Comparison of ENCODE assay signal across 20 cellular contexts in genomic region chr20:20820780-20821495, GRCh38.
DNase-seq lines count a peak whose midpoint lies in the region; ATAC-seq, FAIRE-seq and TF ChIP-seq lines count a peak whose summit lies in the region.
"Had no signal": no experiment of that assay in that cellular context is flagged by ENCODE, and none has a peak within 500 bp of the region (broad histone marks: within the 10 kb centered on the region; RNA-seq: fewer than 3 reads in every experiment).

No MANE protein-coding gene starts in this region.

- H3K9me3 Mint-ChIP-seq in H9, result no peaks in the 10 kb centered on the region; a peak in 2 of 5 replicates
- H3K9me3 Mint-ChIP-seq: activated naive CD4-positive, alpha-beta T cell treated with anti-CD3 and anti-CD28 coated beads, Interleukin-2, amount 50 U/mL, for 72 hours; activated T-helper 1 cell treated with anti-CD3 and anti-CD28 coated beads, Interleukin-12 subunit alpha, Interleukin-12 subunit beta, Interleukin-2, Interleukin-4 antibody, amounts not matched to agents 30 ng/mL and 10 ng/mL and 1 ng/mL, durations not matched to agents 14 hours and 24 hours and 36 hours; CD8-positive, alpha-beta T cell; T-helper 2 cell treated with Interferon-gamma antibody and Interleukin-4, amounts not matched to agents 5 μg/mL and 100 μg/mL, for 36 hours had no signal

- H3K27me3 Mint-ChIP-seq in H9 (ENCODE audit: low read depth), result peaks cover 9% of the 10 kb centered on the region

- H3K4ac ChIP-seq in H9 (ENCODE audit: low read depth, low read length), result no peak overlapping the region

- CTCF ChIA-PET in K562 (lab: Yijun Ruan, JAX; ENCODE audit: low intra/inter-chr PET ratio), result no interaction called here

- H2BK20ac ChIP-seq in H9 (ENCODE audit: low read depth, low read length, poor library complexity, severe bottlenecking), result no peak overlapping the region

- intact Hi-C loops in K562 (cut with micrococcal nuclease), result no loop called here

- H2BK15ac ChIP-seq in H9 (ENCODE audit: low read depth, low read length), result no peak overlapping the region

- H4K20me1 ChIP-seq in K562 (replicated peaks; ENCODE audit: control insufficient read depth, insufficient read depth, low read length) (no peaks in the 10 kb centered on the region), H9 (ENCODE audit: control insufficient read depth, insufficient read depth, insufficient read length) (no peaks in the 10 kb centered on the region)

- H2BK120ac ChIP-seq in H9 (ENCODE audit: low read depth, low read length, poor library complexity, severe bottlenecking), result no peak overlapping the region

- H3K36me3 Mint-ChIP-seq in H9 (ENCODE audit: insufficient read depth in 1 of 3, low read depth in 3 of 3), result no peaks in the 10 kb centered on the region
- H3K36me3 Mint-ChIP-seq: activated naive CD4-positive, alpha-beta T cell treated with anti-CD3 and anti-CD28 coated beads, Interleukin-2, amount 50 U/mL, for 72 hours; CD8-positive, alpha-beta T cell had no signal

- H3K27ac Mint-ChIP-seq in H9, result peak overlapping the region in 1 of 3 experiments; percentile 72; a peak in 2 of 7 replicates
- H3K27ac Mint-ChIP-seq: activated naive CD4-positive, alpha-beta T cell treated with anti-CD3 and anti-CD28 coated beads, Interleukin-2, amount 50 U/mL, for 72 hours; activated T-helper 1 cell treated with anti-CD3 and anti-CD28 coated beads, Interleukin-12 subunit alpha, Interleukin-12 subunit beta, Interleukin-2, Interleukin-4 antibody, amounts not matched to agents 30 ng/mL and 10 ng/mL and 1 ng/mL, durations not matched to agents 14 hours and 24 hours and 36 hours; CD8-positive, alpha-beta T cell; T-helper 2 cell treated with Interferon-gamma antibody and Interleukin-4, amounts not matched to agents 5 μg/mL and 100 μg/mL, for 36 hours had no signal

- peaks cover 57 to 60% of the 10 kb centered on the region in 2 experiments for H3K4me1 Mint-ChIP-seq in H9

- no peak overlapping the region for H3K4me3 ChIP-seq in K562
- H3K4me3 ChIP-seq: A549, right atrium auricular region, SJSA1, suprapubic skin, vagina had no signal

- TF ChIP-seq CTCF in K562 (IDR thresholded peaks at IDR 0.05 in 2 of 3, conservative IDR thresholded peaks at IDR 0.05 in 1 of 3; ENCODE audit: insufficient read depth in 2 of 3, low read depth in 1 of 3, low read length in 3 of 3) (no peak), H9 (conservative IDR thresholded peaks at IDR 0.05) (no peak)

- DNase-seq in SIG-M5 treated with dmso at 0.1 percent for 504 hours (lab: John Stamatoyannopoulos, UW; ENCODE audit: unreplicated experiment) (peak; percentile 11), SIG-M5 (lab: John Stamatoyannopoulos, UW) (no peak), NCI-H146 (lab: John Stamatoyannopoulos, UW) (peak; percentile 73), K562 (ENCODE audit: extremely low read depth in 1 of 4, low spot score in 3 of 4) (no peak), substantia nigra (lab: John Stamatoyannopoulos, UW) (peak in 8 of 49 donors; percentile 4 to 40 (median 17)), H9 (no peak), NCI-H2196 treated with DMSO at 0.1 percent for 48 hours (lab: John Stamatoyannopoulos, UW; ENCODE audit: unreplicated experiment) (no peak)
- DNase-seq: activated CD4-positive, CD25-positive, alpha-beta regulatory T cell treated with anti-CD3 and anti-CD28 coated beads, Interleukin-2, amount 50 U/mL, for 72 hours; CD8-positive, alpha-beta T cell; NCI-H2029 treated with DMSO at 0.1 percent for 48 hours; stimulated activated CD4-positive, alpha-beta T cell treated with anti-CD3 and anti-CD28 coated beads, Interleukin-15, amount 100 ng/mL, for 24 hours had no signal

- H3K9ac ChIP-seq in K562 (ENCODE audit: insufficient read depth in 1 of 2, low read depth in 2 of 2, low read length in 2 of 2), result no peak overlapping the region
- no peak overlapping the region for H3K9ac ChIP-seq in H9 (ENCODE audit: extremely low read depth, insufficient read length, low read length)

- H3K4me3 Mint-ChIP-seq in H9, result no peak overlapping the region
- H3K4me3 Mint-ChIP-seq: activated T-helper 1 cell treated with anti-CD3 and anti-CD28 coated beads, Interleukin-12 subunit alpha, Interleukin-12 subunit beta, Interleukin-2, Interleukin-4 antibody, amounts not matched to agents 30 ng/mL and 10 ng/mL and 1 ng/mL, durations not matched to agents 14 hours and 24 hours and 36 hours; CD8-positive, alpha-beta T cell; T-helper 2 cell treated with Interferon-gamma antibody and Interleukin-4, amounts not matched to agents 5 μg/mL and 100 μg/mL, for 36 hours had no signal

- H3K14ac ChIP-seq in H9 (ENCODE audit: insufficient read depth, low read length), result no peak overlapping the region

- no peak overlapping the region for H3K56ac ChIP-seq in H9 (ENCODE audit: insufficient read length, low read depth, low read length)

- no peak overlapping the region for H4K8ac ChIP-seq in H9 (replicated peaks; ENCODE audit: insufficient read length, low read depth, low read length)

- no peak overlapping the region for H3K18ac ChIP-seq in H9 (ENCODE audit: insufficient read length, low read depth, low read length)

- no peak for FAIRE-seq in K562 (lab: Jason Lieb, UNC)
- FAIRE-seq: A549 had no signal

- H3T11ph ChIP-seq in H9 (ENCODE audit: low read length), result no peak overlapping the region

- H3K27ac ChIP-seq in K562 (ENCODE audit: extremely low read depth, low read depth, low read length) (no peak overlapping the region), substantia nigra (ENCODE audit: low read depth, low read length, poor library complexity, severe bottlenecking) (peak overlapping the region; percentile 42), H9 (ENCODE audit: insufficient read length, low read depth, low read length) (no peak overlapping the region)
- H3K27ac ChIP-seq: A549, right atrium auricular region, SJSA1, suprapubic skin, vagina had no signal

- no peak overlapping the region for H2BK5ac ChIP-seq in H9 (ENCODE audit: insufficient read length, low read length)

- TF ChIP-seq POLR2A in K562 (conservative IDR thresholded peaks at IDR 0.05), result no peak

- H3K9me3 ChIP-seq in K562 (replicated peaks; ENCODE audit: control insufficient read depth, insufficient read depth, low read depth, low read length) (no peaks in the 10 kb centered on the region), H9 (ENCODE audit: control insufficient read depth, low read depth, low read length) (no peaks in the 10 kb centered on the region)
- H3K9me3 ChIP-seq: A549, right atrium auricular region, SJSA1, suprapubic skin, vagina had no signal

- H2BK12ac ChIP-seq in H9 (ENCODE audit: insufficient read length, low read depth, low read length), result no peak overlapping the region

- H3K4me2 ChIP-seq in K562 (ENCODE audit: insufficient read depth, low read length), result no peak overlapping the region
- H3K4me2 ChIP-seq in H9 (ENCODE audit: insufficient read depth, insufficient read length, low read length), result no peak overlapping the region
- H3K4me2 ChIP-seq: A549 had no signal

- H3K36me3 ChIP-seq in K562 (ENCODE audit: control insufficient read depth, insufficient read depth, low read length), result no peaks in the 10 kb centered on the region
- H3K36me3 ChIP-seq: right atrium auricular region, SJSA1, suprapubic skin, vagina had no signal

- no peak for ATAC-seq in K562
- ATAC-seq in HG02970 (IDR thresholded peaks at IDR 0.05; ENCODE audit: low FRiP score, unreplicated experiment), result no peak
- ATAC-seq: activated naive CD4-positive, alpha-beta T cell treated with anti-CD3 and anti-CD28 coated beads, Interleukin-2, amount 50 U/mL, for 72 hours; CD8-positive, alpha-beta T cell had no signal

- no peaks in the 10 kb centered on the region; a peak in 1 of 5 replicates for H3K4me1 ChIP-seq in K562 (replicated peaks in 1 of 2; ENCODE audit: control insufficient read depth in 2 of 2, insufficient read depth in 2 of 2, low read length in 2 of 2)
- H3K4me1 ChIP-seq in H9 (ENCODE audit: insufficient read depth, low read length), result peaks cover 13% of the 10 kb centered on the region; the same call in 1 of the 2 replicates
- H3K4me1 ChIP-seq: A549, SJSA1, vagina had no signal

- no peak overlapping the region for H4K5ac ChIP-seq in H9 (ENCODE audit: insufficient read length, low read depth, low read length)

- no peak overlapping the region for H3K23ac ChIP-seq in H9 (ENCODE audit: insufficient read length, low read depth, low read length)

- no peaks in the 10 kb centered on the region for H3K9me1 ChIP-seq in K562 (ENCODE audit: control insufficient read depth, insufficient read depth, low read length)

- no peaks in the 10 kb centered on the region for H3K79me1 ChIP-seq in H9 (ENCODE audit: insufficient read depth, low read depth, low read length, poor library complexity, severe bottlenecking)

- no peak for TF ChIP-seq RAD21 in K562 (CRISPR knock-in tag; conservative IDR thresholded peaks at IDR 0.05 in 1 of 2, IDR thresholded peaks at IDR 0.05 in 1 of 2)

- H3K27me3 ChIP-seq in K562 (ENCODE audit: control insufficient read depth in 2 of 2, insufficient read depth in 2 of 2, low read length in 2 of 2) (peaks cover 0 to 6% of the 10 kb centered on the region in 2 experiments; a peak in 2 of 5 replicates), H9 (ENCODE audit: insufficient read depth, low read length) (no peaks in the 10 kb centered on the region)
- H3K27me3 ChIP-seq: right atrium auricular region, SJSA1, vagina had no signal

- H2AFZ ChIP-seq in K562 (ENCODE audit: low read depth, low read length), result no peak overlapping the region
- no peak overlapping the region for H2AFZ ChIP-seq in H9 (ENCODE audit: low read length)

- H4K91ac ChIP-seq in H9 (ENCODE audit: insufficient read length, low read depth, low read length), result no peak overlapping the region

- no peaks in the 10 kb centered on the region for H3K23me2 ChIP-seq in H9 (ENCODE audit: insufficient read length, low read depth, low read length, poor library complexity, severe bottlenecking)

- TF ChIP-seq EP300 in K562 (IDR thresholded peaks at IDR 0.05; ENCODE audit: low read length), result no peak

- H2AK5ac ChIP-seq in H9 (ENCODE audit: insufficient read length, low read length), result no peak overlapping the region

- POLR2A ChIA-PET in K562 (lab: Yijun Ruan, JAX), result interaction anchor here (0.6 kb wide), 1 partner anchor 867 kb away, joined by 3 read pairs; no protein-coding TSS in a partner anchor

- in situ Hi-C loops in K562 (cut with MboI), result loop anchor here (25.0 kb wide), 1 partner anchor 734 kb away; no protein-coding TSS in a partner anchor

- WGBS in K562 (ENCODE audit: insufficient coverage, low coverage, missing lambda C conversion rate), result 0% methylated on average over 8 of the region's 9 CpGs
- WGBS in H9 (ENCODE audit: extremely low coverage, insufficient read length, low lambda C conversion rate), result no CpG with 5 or more reads among the region's 9 CpGs

- no peaks in the 10 kb centered on the region for H3K79me2 ChIP-seq in K562 (ENCODE audit: control insufficient read depth, insufficient read depth, low read length)
- H3K79me2 ChIP-seq in H9 (ENCODE audit: insufficient read depth, low read length), result no peaks in the 10 kb centered on the region

- BruUV-seq in K562 (replicated peaks; lab: Mats Ljungman, UMichigan), result no TSS peak

TF ChIP-seq in K562, 482 proteins besides CTCF, POLR2A, EP300 and RAD21:
- TF ChIP-seq ESRRA (IDR thresholded peaks at IDR 0.05; ENCODE audit: borderline replicate concordance, low read depth) (peak; percentile 32; the same call in 1 of the 2 replicates), FOXA3 (CRISPR knock-in tag; conservative IDR thresholded peaks at IDR 0.05 in 1 of 2, IDR thresholded peaks at IDR 0.05 in 1 of 2) (no peak)

Comparison
In these comparisons a context has a peak if more than half of its experiments do, and no peak if none do; other contexts are left out.
1. DNase-seq: peak in SIG-M5 treated with dmso at 0.1 percent for 504 hours (single experiment) and NCI-H146 (single experiment); none in SIG-M5 (single experiment), K562 (0 of 4), H9 (single experiment) and NCI-H2196 treated with DMSO at 0.1 percent for 48 hours (single experiment).